20 cellular contexts compared by ENCODE assay signal in genomic region chr15:81008312-81008711, GRCh38.
"Had no signal": no experiment of that assay in that cellular context is flagged by ENCODE, and none has a peak within 500 bp of the region (broad histone marks: within the 10 kb centered on the region; RNA-seq: fewer than 3 reads in every experiment).

No MANE protein-coding gene starts in this region.

- H3K4me3 ChIP-seq: prostate gland, right atrium auricular region, tibial nerve had no signal

- H3K4me3 Mint-ChIP-seq: activated naive CD4-positive, alpha-beta T cell treated with anti-CD3 and anti-CD28 coated beads, Interleukin-2, amount 10 ng/mL, durations not matched to agents 7 days and 5 days; activated naive CD8-positive, alpha-beta T cell treated with anti-CD3 and anti-CD28 coated beads, Interleukin-2, amount 50 U/mL, for 24 hours; activated T-cell treated with anti-CD3 and anti-CD28 coated beads, Interleukin-2, amount 50 U/mL, for 4 hours; immature natural killer cell; memory B cell; neural crest cell had no signal

- H3K9me3 ChIP-seq: prostate gland, right atrium auricular region, tibial nerve had no signal

- DNase-seq: activated CD4-positive, alpha-beta T cell treated with anti-CD3 and anti-CD28 coated beads, Interleukin-2, amount 50 U/mL, for 1 hour; activated CD8-positive, alpha-beta memory T cell treated with anti-CD3 and anti-CD28 coated beads, Interleukin-2, amount 50 U/mL, for 4 hours; activated effector memory CD4-positive, alpha-beta T cell treated with Interleukin-2 at 50 U/mL for 16 hours; activated naive CD4-positive, alpha-beta T cell treated with anti-CD3 and anti-CD28 coated beads, Interleukin-2, amount 10 ng/mL, durations not matched to agents 7 days and 5 days; activated naive CD8-positive, alpha-beta T cell treated with anti-CD3 and anti-CD28 coated beads, Interleukin-2, amount 50 U/mL, for 24 hours; activated T-cell treated with anti-CD3 and anti-CD28 coated beads, Interleukin-2, amount 50 U/mL, for 4 hours; aorta; effector CD8-positive, alpha-beta T cell; immature natural killer cell; kidney glomerular epithelial cell; naive B cell; stimulated activated CD4-positive, alpha-beta T cell treated with anti-CD3 and anti-CD28 coated beads, Interleukin-2, amount 100 ng/mL, for 24 hours; stimulated activated naive CD8-positive, alpha-beta T cell treated with anti-CD3 and anti-CD28 coated beads, Interleukin-15, Interleukin-2, amounts not matched to agents 100 U/mL and 50 U/mL, for 24 hours; substantia nigra; T-helper 9 cell had no signal

- H3K27me3 Mint-ChIP-seq: activated naive CD4-positive, alpha-beta T cell treated with anti-CD3 and anti-CD28 coated beads, Interleukin-2, amount 10 ng/mL, durations not matched to agents 7 days and 5 days; activated naive CD8-positive, alpha-beta T cell treated with anti-CD3 and anti-CD28 coated beads, Interleukin-2, amount 50 U/mL, for 24 hours; memory B cell; naive B cell had no signal

- H3K27ac Mint-ChIP-seq: activated naive CD4-positive, alpha-beta T cell treated with anti-CD3 and anti-CD28 coated beads, Interleukin-2, amount 10 ng/mL, durations not matched to agents 7 days and 5 days; activated naive CD8-positive, alpha-beta T cell treated with anti-CD3 and anti-CD28 coated beads, Interleukin-2, amount 50 U/mL, for 24 hours had no signal

- H3K27me3 ChIP-seq: right atrium auricular region, tibial nerve had no signal

- H3K27ac ChIP-seq: prostate gland, right atrium auricular region, tibial nerve had no signal

- ATAC-seq: activated naive CD8-positive, alpha-beta T cell treated with anti-CD3 and anti-CD28 coated beads, Interleukin-2, amount 50 U/mL, for 24 hours; activated T-cell treated with anti-CD3 and anti-CD28 coated beads, Interleukin-2, amount 50 U/mL, for 4 hours; stimulated activated naive CD8-positive, alpha-beta T cell treated with anti-CD3 and anti-CD28 coated beads, Interleukin-15, Interleukin-2, amounts not matched to agents 100 U/mL and 50 U/mL, for 24 hours had no signal

- H3K36me3 ChIP-seq: prostate gland had no signal

- H3K9me3 Mint-ChIP-seq: activated naive CD4-positive, alpha-beta T cell treated with anti-CD3 and anti-CD28 coated beads, Interleukin-2, amount 10 ng/mL, durations not matched to agents 7 days and 5 days; activated naive CD8-positive, alpha-beta T cell treated with anti-CD3 and anti-CD28 coated beads, Interleukin-2, amount 50 U/mL, for 24 hours; activated T-cell treated with anti-CD3 and anti-CD28 coated beads, Interleukin-2, amount 50 U/mL, for 4 hours; immature natural killer cell; memory B cell; naive B cell; neural crest cell had no signal
